Comparison of ENCODE assay signal across 26 cellular contexts in genomic region chr1:246200738-246201137, GRCh38.
"Had no signal": no experiment of that assay in that cellular context is flagged by ENCODE, and none has a peak within 500 bp of the region (broad histone marks: within the 10 kb centered on the region; RNA-seq: fewer than 3 reads in every experiment).

No MANE protein-coding gene starts in this region.

- H3K9ac ChIP-seq: neural progenitor cell, parathyroid adenoma had no signal

- DNase-seq: naive thymus-derived CD4-positive, alpha-beta T cell; natural killer cell; occipital lobe; ovary; posterior cingulate gyrus; psoas muscle; right cardiac atrium; stimulated activated CD4-positive, alpha-beta T cell treated with anti-CD3 and anti-CD28 coated beads, Interleukin-15, amount 100 ng/mL, for 24 hours; stimulated activated CD4-positive, alpha-beta T cell treated with anti-CD3 and anti-CD28 coated beads, Interleukin-2, amount 100 ng/mL, for 24 hours; stimulated activated CD4-positive, alpha-beta T cell treated with anti-CD3 and anti-CD28 coated beads, Interleukin-2, amount 100 ng/mL, for 48 hours; stimulated activated CD4-positive, alpha-beta T cell treated with anti-CD3 and anti-CD28 coated beads, Interleukin-4, amount 100 ng/mL, for 24 hours; stimulated activated naive B cell treated with anti-CD40 and anti-IgM and Interleukin-4, amounts not matched to agents 10 μg/mL and 1 μg/mL and 100 μg/mL, for 72 hours; stimulated activated naive CD4-positive, alpha-beta T cell treated with Interleukin-2 at 50 U/mL for 16 hours; stomach; thyroid gland; trophoblast cell; upper lobe of left lung had no signal

- H3K79me2 ChIP-seq: parathyroid adenoma had no signal

- H3K4me2 ChIP-seq: neural progenitor cell had no signal

- H3K4me1 ChIP-seq: neural progenitor cell, parathyroid adenoma, psoas muscle, stomach, tibial nerve, upper lobe of left lung had no signal

- H3K9me3 ChIP-seq: ovary, psoas muscle, stomach, thoracic aorta, thyroid gland, tibial nerve, upper lobe of left lung, vagina had no signal

- H3K27ac ChIP-seq: neural progenitor cell, ovary, parathyroid adenoma, psoas muscle, skin epidermis, stomach, thoracic aorta, thyroid gland, tibial nerve, upper lobe of left lung, vagina had no signal

- H3K36me3 ChIP-seq: neural progenitor cell, ovary, stomach, thoracic aorta, thyroid gland, tibial nerve, upper lobe of left lung, vagina had no signal

- H3K27me3 ChIP-seq: neural progenitor cell, ovary, stomach, thyroid gland, tibial nerve, upper lobe of left lung, vagina had no signal

- FAIRE-seq: urothelium cell line had no signal

- ATAC-seq: naive thymus-derived CD4-positive, alpha-beta T cell; psoas muscle; right cardiac atrium; sciatic nerve; stimulated activated effector memory CD8-positive, alpha-beta T cell treated with anti-CD3 and anti-CD28 coated beads, Interleukin-12 subunit alpha, Interleukin-12 subunit beta, amount 100 ng/mL, for 72 hours; stimulated activated naive B cell treated with anti-CD40 and anti-IgM and Interleukin-4, amounts not matched to agents 10 μg/mL and 1 μg/mL and 100 μg/mL, for 72 hours had no signal

- H2AFZ ChIP-seq: neural progenitor cell, parathyroid adenoma had no signal

- H3K4me3 ChIP-seq: neural progenitor cell, ovary, psoas muscle, skin epidermis, stomach, thoracic aorta, thyroid gland, tibial nerve, upper lobe of left lung, vagina had no signal
